8 cellular contexts compared by ENCODE assay signal in genomic region chr2:240999001-240999791, GRCh38. TPM values are rescaled to one million over a fixed set of nuclear protein-coding genes. Genes with fewer than 3 reads are reported as not detected.
DNase-seq lines count a peak whose midpoint lies in the region; ATAC-seq and TF ChIP-seq lines count a peak whose summit lies in the region.

No MANE protein-coding gene starts in this region.

- intact Hi-C loops in right lobe of liver (cut with DNase I) = loop anchor here in 1 of 2 donors (10.0 kb wide), 2 partner anchors 84 to 144 kb away; no protein-coding TSS in a partner anchor
- intact Hi-C loops in testis (cut with DNase I; ENCODE audit: low total_unique reads) = loop anchor here (10.0 kb wide), 1 partner anchor 84 kb away; no protein-coding TSS in a partner anchor

- H3K27ac ChIP-seq in right lobe of liver (peak overlapping the region in 2 of 3 donors; percentile 26 to 91), testis (peak overlapping the region; percentile 61 to 89)

- H3K9me3 ChIP-seq in right lobe of liver = peaks cover 0 to 3% (median 0%) of the 10 kb centered on the region in 4 donors
- H3K9me3 ChIP-seq in testis = no peaks in the 10 kb centered on the region

- H3K36me3 ChIP-seq in right lobe of liver = no peaks in the 10 kb centered on the region
- no peaks in the 10 kb centered on the region for H3K36me3 ChIP-seq in testis (ENCODE audit: low read depth, missing control alignments)

- H3K4me1 ChIP-seq in right lobe of liver (peaks cover 0 to 57% (median 23%) of the 10 kb centered on the region in 4 donors), testis (peaks cover 49% of the 10 kb centered on the region)

- DNase-seq in NCI-H69 (lab: John Stamatoyannopoulos, UW) (peak; percentile 29), cardiac fibroblast (ENCODE audit: low read depth in 2 of 2) (no peak), right lobe of liver (peak in 2 of 3 donors; percentile 61 to 62), testis (peak; percentile 30), foreskin melanocyte (no peak), EL (no peak), NCI-H2081 treated with DMSO at 0.1 percent for 48 hours (lab: John Stamatoyannopoulos, UW) (no peak), SW 1271 (lab: John Stamatoyannopoulos, UW) (no peak)

- H3K27me3 ChIP-seq in right lobe of liver (no peaks in the 10 kb centered on the region), testis (no peaks in the 10 kb centered on the region)

- peak overlapping the region; percentile 59 to 72 for H3K4me3 ChIP-seq in cardiac fibroblast (replicated peaks in 1 of 2; ENCODE audit: low read depth in 2 of 2, low read length in 2 of 2)
- H3K4me3 ChIP-seq in right lobe of liver = peak overlapping the region; percentile 51 to 88 (median 77)
- H3K4me3 ChIP-seq in testis = peak overlapping the region; percentile 67 to 72

- WGBS in right lobe of liver (ENCODE audit: insufficient coverage, low coverage, low lambda C conversion rate, missing lambda C conversion rate) = 0% methylated on average over 1 of the region's 70 CpGs
- WGBS in testis, 2 donors = 0 to 5% methylated on average over 2 to 43 of the region's 70 CpGs

- TF ChIP-seq POLR2A in right lobe of liver (IDR thresholded peaks at IDR 0.05) = no peak
- no peak for TF ChIP-seq POLR2A in testis (IDR thresholded peaks at IDR 0.05)

- no peak for TF ChIP-seq CTCF in cardiac fibroblast (IDR thresholded peaks at IDR 0.05; ENCODE audit: low read depth, low read length)
- TF ChIP-seq CTCF in right lobe of liver (IDR thresholded peaks at IDR 0.05) = no peak
- TF ChIP-seq CTCF in testis (IDR thresholded peaks at IDR 0.05) = no peak

- ATAC-seq in right lobe of liver = peak in 3 of 4 donors; percentile 5 to 27 (median 7)

RNA-seq across cellular contexts. Expression of gene SNED1, which starts 0.8 kb away (rescaled TPM):
- total RNA-seq in right lobe of liver = 10 to 100 TPM in 4 of 6 experiments, 1 to 10 TPM in 2; 7.4 to 27.8 (median 13.2) TPM
- total RNA-seq in testis = 100 to 1,000 TPM in 1 of 2 donors, 10 to 100 TPM in 1; 82.7 to 107 TPM
- polyA plus RNA-seq in testis (ENCODE audit: insufficient read depth, low read depth, low replicate concordance) = 15.8 TPM

Comparison
In these comparisons a context has a peak if more than half of its experiments do, and no peak if none do; other contexts are left out.
1. DNase-seq: peak in NCI-H69 (single experiment), right lobe of liver (2 of 3) and testis (single experiment); none in cardiac fibroblast (0 of 2), foreskin melanocyte (single experiment), EL (single experiment), NCI-H2081 treated with DMSO at 0.1 percent for 48 hours (single experiment) and SW 1271 (0 of 2).
2. Peak in every context shown above with its lines, with median percentiles within 50 percentile points of each other: H3K4me3 ChIP-seq.